In genomic region chr20:54436410-54436809, GRCh38 we compare ENCODE assay signal across 1 cellular context.
A peak's percentile ranks its signal among the peaks of the same experiment; 100 is the strongest.
TF ChIP-seq lines count a peak whose summit lies in the region.

No MANE protein-coding gene starts in this region.

TF ChIP-seq in HEK293, 187 proteins besides CTCF, POLR2A, EP300 and RAD21 (continued from another document):
- peak; percentile 60; the same call in 1 of the 2 replicates for TF ChIP-seq ZNF518A (tag by site-specific recombination; conservative IDR thresholded peaks at IDR 0.05; ENCODE audit: low read depth)
- 0 out of 2 replicates have a peak, but pooled peaks have one; percentile 55 for TF ChIP-seq ZBTB11 (tag by site-specific recombination; conservative IDR thresholded peaks at IDR 0.05; ENCODE audit: low read depth)
